18 cellular contexts compared by ENCODE assay signal in the genomic region with DNA sequence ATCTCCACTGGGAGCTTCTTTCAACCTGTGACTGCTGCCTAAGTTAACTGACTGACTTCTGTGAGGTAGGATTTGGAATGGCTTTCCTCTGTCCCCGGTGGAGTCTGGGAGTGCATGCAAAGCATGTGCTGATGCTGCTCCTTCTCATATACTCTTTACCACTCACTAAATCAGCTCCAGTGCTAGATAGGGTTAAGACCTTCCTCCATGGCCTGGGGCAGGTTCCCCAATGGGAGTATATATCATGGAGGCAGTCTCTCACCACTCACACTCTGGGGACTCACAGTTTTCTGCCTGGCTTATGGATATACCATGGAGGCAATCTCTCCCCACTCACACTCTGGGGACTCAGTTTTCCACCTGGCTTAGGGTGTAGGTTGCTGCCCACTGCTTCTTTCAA. TPM values are rescaled to one million over a fixed set of nuclear protein-coding genes. Genes with fewer than 3 reads are reported as not detected.
DNase-seq lines count a peak whose midpoint lies in the region; ATAC-seq and TF ChIP-seq lines count a peak whose summit lies in the region.
"Had no signal": no experiment of that assay in that cellular context is flagged by ENCODE, and none has a peak within 500 bp of the region (broad histone marks: within the 10 kb centered on the region; RNA-seq: fewer than 3 reads in every experiment).

No MANE protein-coding gene starts in this region.

- H3K36me3 ChIP-seq in mesendoderm (ENCODE audit: control insufficient read depth, insufficient read depth, low read length), result no peaks in the 10 kb centered on the region

- H3K4me1 ChIP-seq in mesendoderm (ENCODE audit: control insufficient read depth, low read depth, low read length), result no peaks in the 10 kb centered on the region

- H3K27ac ChIP-seq in mesendoderm (ENCODE audit: low read depth, low read length), result no peak overlapping the region

- peak; percentile 57 to 61 for ATAC-seq in activated T-cell treated with anti-CD3 and anti-CD28 coated beads, Interleukin-2, amount 50 U/mL, for 72 hours (replicated peaks in 1 of 2)
- peak; percentile 57 for ATAC-seq in activated CD8-positive, alpha-beta T cell treated with anti-CD3 and anti-CD28 coated beads for 36 hours
- ATAC-seq in HG03039 (IDR thresholded peaks at IDR 0.05; ENCODE audit: unreplicated experiment), result no peak
- ATAC-seq in GM18511 (IDR thresholded peaks at IDR 0.05; ENCODE audit: unreplicated experiment), result no peak
- ATAC-seq: HCT116, right cardiac atrium had no signal

- no peak overlapping the region for H3K4me2 ChIP-seq in mesendoderm (ENCODE audit: low read length)

- no peaks in the 10 kb centered on the region for H3K36me3 Mint-ChIP-seq in activated T-cell treated with anti-CD3 and anti-CD28 coated beads, Interleukin-2, amount 50 U/mL, for 72 hours (ENCODE audit: insufficient read depth in 2 of 2)
- no peaks in the 10 kb centered on the region for H3K36me3 Mint-ChIP-seq in activated CD8-positive, alpha-beta T cell treated with anti-CD3 and anti-CD28 coated beads for 36 hours (ENCODE audit: low read depth)
- H3K36me3 Mint-ChIP-seq: CD14-positive monocyte had no signal

- H4K8ac ChIP-seq in mesendoderm (ENCODE audit: low read depth, low read length), result no peak overlapping the region

- H3K18ac ChIP-seq in mesendoderm (ENCODE audit: low read length), result no peak overlapping the region

- H3K4me3 ChIP-seq in mesendoderm (ENCODE audit: low read length), result no peak overlapping the region

- no peak overlapping the region for H2BK5ac ChIP-seq in mesendoderm (ENCODE audit: low read length)

- no peak overlapping the region for H3K23ac ChIP-seq in mesendoderm (ENCODE audit: low read length)

- no peaks in the 10 kb centered on the region for H3K27me3 ChIP-seq in mesendoderm (ENCODE audit: insufficient read depth, low read length, poor library complexity)

- CTCF ChIA-PET in activated CD8-positive, alpha-beta T cell treated with anti-CD3 and anti-CD28 coated beads for 36 hours (lab: Charles Lee), result interaction anchor here (1.9 kb wide), 1 partner anchor 11 kb away, joined by 6 read pairs; a partner anchor contains a TSS

- H3K79me1 ChIP-seq in mesendoderm (ENCODE audit: low read length), result no peaks in the 10 kb centered on the region

- H4K5ac ChIP-seq in mesendoderm (ENCODE audit: low read length), result no peak overlapping the region

- no peak overlapping the region for H3K56ac ChIP-seq in mesendoderm (ENCODE audit: low read length)

- no CpG with 5 or more reads among the region's 1 CpG for WGBS in mesendoderm (ENCODE audit: extremely low coverage, insufficient coverage, low lambda C conversion rate)

- H3K9ac ChIP-seq in mesendoderm (ENCODE audit: low read length), result no peak overlapping the region

- no peaks in the 10 kb centered on the region for H3K79me2 ChIP-seq in mesendoderm (ENCODE audit: control insufficient read depth, insufficient read depth, low read length)

- intact Hi-C loops in activated CD8-positive, alpha-beta T cell treated with anti-CD3 and anti-CD28 coated beads for 36 hours (cut with micrococcal nuclease), result no loop called here
- intact Hi-C loops in head of caudate nucleus (cut with DNase I), result no loop called here

- TF ChIP-seq CTCF in activated CD8-positive, alpha-beta T cell treated with anti-CD3 and anti-CD28 coated beads for 36 hours (IDR thresholded peaks at IDR 0.05), result no peak

- no peak for DNase-seq in activated T-cell treated with anti-CD3 and anti-CD28 coated beads, Interleukin-2, amount 50 U/mL, for 72 hours
- DNase-seq in activated T-cell treated with anti-CD3 and anti-CD28 coated beads, Interleukin-2, amount 50 U/mL, for 48 hours, result no peak
- no peak for DNase-seq in activated CD8-positive, alpha-beta T cell treated with anti-CD3 and anti-CD28 coated beads for 36 hours
- peak; percentile 21 for DNase-seq in mesendoderm
- no peak for DNase-seq in cortex of kidney (lab: John Stamatoyannopoulos, UW)
- DNase-seq in head of caudate nucleus, result no peak
- DNase-seq: activated CD4-positive, CD25-positive, alpha-beta regulatory T cell treated with anti-CD3 and anti-CD28 coated beads, Interleukin-2, amount 50 U/mL, for 72 hours; activated effector memory CD4-positive, alpha-beta T cell treated with anti-CD3 and anti-CD28 coated beads, Interleukin-2, amount 50 U/mL, for 16 hours; kidney glomerular epithelial cell; NCI-H1048; NCI-H187 treated with DMSO at 0.1 percent for 48 hours; NCI-H774; right cardiac atrium had no signal

- H3K27ac Mint-ChIP-seq in activated T-cell treated with anti-CD3 and anti-CD28 coated beads, Interleukin-2, amount 50 U/mL, for 72 hours, result no peak overlapping the region
- H3K27ac Mint-ChIP-seq in activated CD8-positive, alpha-beta T cell treated with anti-CD3 and anti-CD28 coated beads for 36 hours, result no peak overlapping the region
- H3K27ac Mint-ChIP-seq: type B pancreatic cell had no signal

- H2BK15ac ChIP-seq in mesendoderm (replicated peaks; ENCODE audit: low read depth), result no peak overlapping the region

- no peak overlapping the region for H3K4ac ChIP-seq in mesendoderm (ENCODE audit: low read depth, low read length)

- H3K9me3 Mint-ChIP-seq in activated T-cell treated with anti-CD3 and anti-CD28 coated beads, Interleukin-2, amount 50 U/mL, for 72 hours, result no peaks in the 10 kb centered on the region
- H3K9me3 Mint-ChIP-seq in activated CD8-positive, alpha-beta T cell treated with anti-CD3 and anti-CD28 coated beads for 36 hours, result no peaks in the 10 kb centered on the region
- H3K9me3 Mint-ChIP-seq: type B pancreatic cell had no signal

- no peak overlapping the region for H2AK5ac ChIP-seq in mesendoderm (ENCODE audit: low read length)

- no peak overlapping the region for H3K4me3 Mint-ChIP-seq in activated T-cell treated with anti-CD3 and anti-CD28 coated beads, Interleukin-2, amount 50 U/mL, for 72 hours
- H3K4me3 Mint-ChIP-seq in activated CD8-positive, alpha-beta T cell treated with anti-CD3 and anti-CD28 coated beads for 36 hours, result no peak overlapping the region
- H3K4me3 Mint-ChIP-seq: CD14-positive monocyte, type B pancreatic cell had no signal

- H3K27me3 Mint-ChIP-seq in activated T-cell treated with anti-CD3 and anti-CD28 coated beads, Interleukin-2, amount 50 U/mL, for 72 hours (ENCODE audit: low read depth), result no peaks in the 10 kb centered on the region
- no peaks in the 10 kb centered on the region for H3K27me3 Mint-ChIP-seq in activated CD8-positive, alpha-beta T cell treated with anti-CD3 and anti-CD28 coated beads for 36 hours
- H3K27me3 Mint-ChIP-seq: type B pancreatic cell had no signal

- POLR2A ChIA-PET in activated CD8-positive, alpha-beta T cell treated with anti-CD3 and anti-CD28 coated beads for 36 hours (lab: Charles Lee), result interaction anchor here (0.8 to 1.6 kb wide), 2 partner anchors 11 to 26 kb away, joined by 3 to 11 read pairs; a partner anchor contains a TSS

- H3K4me1 Mint-ChIP-seq in activated T-cell treated with anti-CD3 and anti-CD28 coated beads, Interleukin-2, amount 50 U/mL, for 72 hours (ENCODE audit: low read depth), result no peaks in the 10 kb centered on the region
- H3K4me1 Mint-ChIP-seq in activated CD8-positive, alpha-beta T cell treated with anti-CD3 and anti-CD28 coated beads for 36 hours (ENCODE audit: low read depth), result peaks cover 1% of the 10 kb centered on the region

- H2BK120ac ChIP-seq in mesendoderm (ENCODE audit: low read depth, low read length), result no peak overlapping the region

RNA-seq across cellular contexts. Expression of a gene that starts 10.1 kb away (rescaled TPM):
- total RNA-seq in activated T-cell treated with anti-CD3 and anti-CD28 coated beads, Interleukin-2, amount 50 U/mL, for 72 hours, result 10 to 100 TPM; 12.6 to 13.9 TPM
- total RNA-seq in activated CD8-positive, alpha-beta T cell treated with anti-CD3 and anti-CD28 coated beads for 36 hours, result 10 to 100 TPM; 13.4 to 14.9 TPM
- polyA plus RNA-seq in mesendoderm (2013, experiment 1 of 2), result 17.5 TPM
- 17.6 TPM for polyA plus RNA-seq in mesendoderm (2013, experiment 2 of 2)

RNA-seq across cellular contexts. Expression of a gene that starts 30.7 kb away (rescaled TPM):
- 1 to 10 TPM; 2.0 to 2.5 TPM for total RNA-seq in activated T-cell treated with anti-CD3 and anti-CD28 coated beads, Interleukin-2, amount 50 U/mL, for 72 hours
- total RNA-seq in activated CD8-positive, alpha-beta T cell treated with anti-CD3 and anti-CD28 coated beads for 36 hours, result 1 to 10 TPM in 1 of 2 experiments, under 1 TPM in 1; 0.99 to 2.6 TPM
- 2.1 TPM for polyA plus RNA-seq in mesendoderm (2013, experiment 1 of 2)
- 2.3 TPM for polyA plus RNA-seq in mesendoderm (2013, experiment 2 of 2)

Comparison
In these comparisons a context has a peak if more than half of its experiments do, and no peak if none do; other contexts are left out.
1. ATAC-seq: peak in activated T-cell treated with anti-CD3 and anti-CD28 coated beads, Interleukin-2, amount 50 U/mL, for 72 hours (2 of 2) and activated CD8-positive, alpha-beta T cell treated with anti-CD3 and anti-CD28 coated beads for 36 hours (single experiment); none in HG03039 (single experiment) and GM18511 (single experiment).